Comparison of ENCODE assay signal across 1 cellular context in the genomic region with DNA sequence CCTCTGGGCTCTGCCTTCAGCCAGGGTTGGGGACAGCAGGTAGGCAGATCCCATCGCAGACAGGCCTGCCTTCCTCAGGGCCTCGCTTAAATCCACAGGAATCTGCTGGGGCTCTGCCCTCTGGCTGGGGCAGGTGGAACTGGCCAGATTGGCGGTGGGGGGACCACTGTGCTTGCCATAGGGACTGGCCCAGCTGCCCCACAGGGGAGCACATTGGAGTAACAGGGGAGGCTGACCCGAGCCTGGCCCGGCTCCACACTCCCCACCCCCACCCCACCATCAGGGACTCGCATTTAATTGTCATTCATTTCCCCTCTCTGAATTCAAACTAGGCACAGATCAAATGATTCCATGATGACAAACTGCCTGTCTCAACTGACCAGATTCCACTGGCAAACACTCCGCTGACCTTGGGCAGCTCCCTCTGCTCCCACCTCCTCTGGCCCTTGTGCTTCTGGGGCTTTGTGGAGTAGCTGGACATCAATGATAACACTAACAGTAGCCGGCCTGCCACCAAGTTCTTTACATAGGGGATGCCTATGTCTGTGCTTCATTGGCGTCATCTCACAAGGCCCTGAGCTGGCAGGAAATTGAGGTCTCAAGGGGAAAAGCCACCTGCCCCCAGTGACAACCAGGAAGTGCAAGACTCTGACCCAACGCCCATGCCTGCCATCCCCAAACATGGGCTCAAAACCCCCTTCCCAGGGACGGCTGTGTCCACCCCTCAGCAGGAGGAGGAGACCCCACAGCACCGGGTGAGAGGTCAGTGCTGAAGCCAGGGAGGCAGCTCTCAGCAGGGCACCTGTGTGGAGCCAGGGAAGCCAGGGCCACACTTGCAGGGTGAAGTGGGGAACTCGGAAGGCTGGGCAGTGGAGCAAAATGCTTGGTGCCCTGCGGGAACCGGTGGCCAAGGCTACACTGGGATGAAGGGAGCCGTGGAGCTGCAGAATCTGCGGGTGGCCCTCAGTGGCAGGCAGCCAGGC.
TF ChIP-seq lines count a peak whose summit lies in the region.

No MANE protein-coding gene starts in this region.

TF ChIP-seq in GM12878, 131 proteins besides CTCF, POLR2A, EP300 and RAD21 (continued from another document):
- TF ChIP-seq, protein P1, sequence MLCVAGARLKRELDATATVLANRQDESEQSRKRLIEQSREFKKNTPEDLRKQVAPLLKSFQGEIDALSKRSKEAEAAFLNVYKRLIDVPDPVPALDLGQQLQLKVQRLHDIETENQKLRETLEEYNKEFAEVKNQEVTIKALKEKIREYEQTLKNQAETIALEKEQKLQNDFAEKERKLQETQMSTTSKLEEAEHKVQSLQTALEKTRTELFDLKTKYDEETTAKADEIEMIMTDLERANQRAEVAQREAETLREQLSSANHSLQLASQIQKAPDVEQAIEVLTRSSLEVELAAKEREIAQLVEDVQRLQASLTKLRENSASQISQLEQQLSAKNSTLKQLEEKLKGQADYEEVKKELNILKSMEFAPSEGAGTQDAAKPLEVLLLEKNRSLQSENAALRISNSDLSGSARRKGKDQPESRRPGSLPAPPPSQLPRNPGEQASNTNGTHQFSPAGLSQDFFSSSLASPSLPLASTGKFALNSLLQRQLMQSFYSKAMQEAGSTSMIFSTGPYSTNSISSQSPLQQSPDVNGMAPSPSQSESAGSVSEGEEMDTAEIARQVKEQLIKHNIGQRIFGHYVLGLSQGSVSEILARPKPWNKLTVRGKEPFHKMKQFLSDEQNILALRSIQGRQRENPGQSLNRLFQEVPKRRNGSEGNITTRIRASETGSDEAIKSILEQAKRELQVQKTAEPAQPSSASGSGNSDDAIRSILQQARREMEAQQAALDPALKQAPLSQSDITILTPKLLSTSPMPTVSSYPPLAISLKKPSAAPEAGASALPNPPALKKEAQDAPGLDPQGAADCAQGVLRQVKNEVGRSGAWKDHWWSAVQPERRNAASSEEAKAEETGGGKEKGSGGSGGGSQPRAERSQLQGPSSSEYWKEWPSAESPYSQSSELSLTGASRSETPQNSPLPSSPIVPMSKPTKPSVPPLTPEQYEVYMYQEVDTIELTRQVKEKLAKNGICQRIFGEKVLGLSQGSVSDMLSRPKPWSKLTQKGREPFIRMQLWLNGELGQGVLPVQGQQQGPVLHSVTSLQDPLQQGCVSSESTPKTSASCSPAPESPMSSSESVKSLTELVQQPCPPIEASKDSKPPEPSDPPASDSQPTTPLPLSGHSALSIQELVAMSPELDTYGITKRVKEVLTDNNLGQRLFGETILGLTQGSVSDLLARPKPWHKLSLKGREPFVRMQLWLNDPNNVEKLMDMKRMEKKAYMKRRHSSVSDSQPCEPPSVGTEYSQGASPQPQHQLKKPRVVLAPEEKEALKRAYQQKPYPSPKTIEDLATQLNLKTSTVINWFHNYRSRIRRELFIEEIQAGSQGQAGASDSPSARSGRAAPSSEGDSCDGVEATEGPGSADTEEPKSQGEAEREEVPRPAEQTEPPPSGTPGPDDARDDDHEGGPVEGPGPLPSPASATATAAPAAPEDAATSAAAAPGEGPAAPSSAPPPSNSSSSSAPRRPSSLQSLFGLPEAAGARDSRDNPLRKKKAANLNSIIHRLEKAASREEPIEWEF (IDR thresholded peaks at IDR 0.05; ENCODE audit: insufficient replicate concordance, low read depth, low read length) = peak; percentile 44
- 0 out of 2 replicates have a peak, but pooled peaks have one; percentile 19 for TF ChIP-seq BCL11A (IDR thresholded peaks at IDR 0.05; ENCODE audit: low read depth, low read length)
- no peak for TF ChIP-seq LARP7 (IDR thresholded peaks at IDR 0.05)
- TF ChIP-seq CHD2 (IDR thresholded peaks at IDR 0.05; ENCODE audit: borderline replicate concordance, low read depth, low read length) = peak; percentile 18; the same call in 1 of the 2 replicates
- no peak for TF ChIP-seq KDM1A (IDR thresholded peaks at IDR 0.05; ENCODE audit: borderline replicate concordance)
- TF ChIP-seq, protein P2, sequence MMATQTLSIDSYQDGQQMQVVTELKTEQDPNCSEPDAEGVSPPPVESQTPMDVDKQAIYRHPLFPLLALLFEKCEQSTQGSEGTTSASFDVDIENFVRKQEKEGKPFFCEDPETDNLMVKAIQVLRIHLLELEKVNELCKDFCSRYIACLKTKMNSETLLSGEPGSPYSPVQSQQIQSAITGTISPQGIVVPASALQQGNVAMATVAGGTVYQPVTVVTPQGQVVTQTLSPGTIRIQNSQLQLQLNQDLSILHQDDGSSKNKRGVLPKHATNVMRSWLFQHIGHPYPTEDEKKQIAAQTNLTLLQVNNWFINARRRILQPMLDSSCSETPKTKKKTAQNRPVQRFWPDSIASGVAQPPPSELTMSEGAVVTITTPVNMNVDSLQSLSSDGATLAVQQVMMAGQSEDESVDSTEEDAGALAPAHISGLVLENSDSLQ (IDR thresholded peaks at IDR 0.05) = peak; percentile 6; the same call in 1 of the 2 replicates
- TF ChIP-seq, protein P3, sequence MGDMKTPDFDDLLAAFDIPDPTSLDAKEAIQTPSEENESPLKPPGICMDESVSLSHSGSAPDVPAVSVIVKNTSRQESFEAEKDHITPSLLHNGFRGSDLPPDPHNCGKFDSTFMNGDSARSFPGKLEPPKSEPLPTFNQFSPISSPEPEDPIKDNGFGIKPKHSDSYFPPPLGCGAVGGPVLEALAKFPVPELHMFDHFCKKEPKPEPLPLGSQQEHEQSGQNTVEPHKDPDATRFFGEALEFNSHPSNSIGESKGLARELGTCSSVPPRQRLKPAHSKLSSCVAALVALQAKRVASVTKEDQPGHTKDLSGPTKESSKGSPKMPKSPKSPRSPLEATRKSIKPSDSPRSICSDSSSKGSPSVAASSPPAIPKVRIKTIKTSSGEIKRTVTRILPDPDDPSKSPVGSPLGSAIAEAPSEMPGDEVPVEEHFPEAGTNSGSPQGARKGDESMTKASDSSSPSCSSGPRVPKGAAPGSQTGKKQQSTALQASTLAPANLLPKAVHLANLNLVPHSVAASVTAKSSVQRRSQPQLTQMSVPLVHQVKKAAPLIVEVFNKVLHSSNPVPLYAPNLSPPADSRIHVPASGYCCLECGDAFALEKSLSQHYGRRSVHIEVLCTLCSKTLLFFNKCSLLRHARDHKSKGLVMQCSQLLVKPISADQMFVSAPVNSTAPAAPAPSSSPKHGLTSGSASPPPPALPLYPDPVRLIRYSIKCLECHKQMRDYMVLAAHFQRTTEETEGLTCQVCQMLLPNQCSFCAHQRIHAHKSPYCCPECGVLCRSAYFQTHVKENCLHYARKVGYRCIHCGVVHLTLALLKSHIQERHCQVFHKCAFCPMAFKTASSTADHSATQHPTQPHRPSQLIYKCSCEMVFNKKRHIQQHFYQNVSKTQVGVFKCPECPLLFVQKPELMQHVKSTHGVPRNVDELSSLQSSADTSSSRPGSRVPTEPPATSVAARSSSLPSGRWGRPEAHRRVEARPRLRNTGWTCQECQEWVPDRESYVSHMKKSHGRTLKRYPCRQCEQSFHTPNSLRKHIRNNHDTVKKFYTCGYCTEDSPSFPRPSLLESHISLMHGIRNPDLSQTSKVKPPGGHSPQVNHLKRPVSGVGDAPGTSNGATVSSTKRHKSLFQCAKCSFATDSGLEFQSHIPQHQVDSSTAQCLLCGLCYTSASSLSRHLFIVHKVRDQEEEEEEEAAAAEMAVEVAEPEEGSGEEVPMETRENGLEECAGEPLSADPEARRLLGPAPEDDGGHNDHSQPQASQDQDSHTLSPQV (IDR thresholded peaks at IDR 0.05) = 0 out of 2 replicates have a peak, but pooled peaks have one; percentile 59
- no peak; the same call in 1 of the 2 replicates for TF ChIP-seq NR2C1 (IDR thresholded peaks at IDR 0.05)
- TF ChIP-seq, protein P4, sequence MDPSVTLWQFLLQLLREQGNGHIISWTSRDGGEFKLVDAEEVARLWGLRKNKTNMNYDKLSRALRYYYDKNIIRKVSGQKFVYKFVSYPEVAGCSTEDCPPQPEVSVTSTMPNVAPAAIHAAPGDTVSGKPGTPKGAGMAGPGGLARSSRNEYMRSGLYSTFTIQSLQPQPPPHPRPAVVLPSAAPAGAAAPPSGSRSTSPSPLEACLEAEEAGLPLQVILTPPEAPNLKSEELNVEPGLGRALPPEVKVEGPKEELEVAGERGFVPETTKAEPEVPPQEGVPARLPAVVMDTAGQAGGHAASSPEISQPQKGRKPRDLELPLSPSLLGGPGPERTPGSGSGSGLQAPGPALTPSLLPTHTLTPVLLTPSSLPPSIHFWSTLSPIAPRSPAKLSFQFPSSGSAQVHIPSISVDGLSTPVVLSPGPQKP (IDR thresholded peaks at IDR 0.05; ENCODE audit: low read depth, low read length) = no peak
- no peak for TF ChIP-seq STAT1 (conservative IDR thresholded peaks at IDR 0.05)
- peak; percentile 72 for TF ChIP-seq MXI1 (IDR thresholded peaks at IDR 0.05; ENCODE audit: low read depth, low read length)
- TF ChIP-seq HDAC2 (IDR thresholded peaks at IDR 0.05) = no peak
- TF ChIP-seq CREB1 (IDR thresholded peaks at IDR 0.05; ENCODE audit: low read depth) = peak; percentile 86
- 0 out of 4 replicates have a peak, but pooled peaks of 1 of the 2 experiments have one; percentile 59 for TF ChIP-seq ETV6 (conservative IDR thresholded peaks at IDR 0.05 in 1 of 2, IDR thresholded peaks at IDR 0.05 in 1 of 2; ENCODE audit: borderline replicate concordance in 1 of 2, low read depth in 1 of 2)
- TF ChIP-seq MTA3 (IDR thresholded peaks at IDR 0.05; ENCODE audit: borderline replicate concordance, low read length) = no peak
- TF ChIP-seq TAF1 (IDR thresholded peaks at IDR 0.05; ENCODE audit: borderline replicate concordance, low read depth, low read length) = 0 out of 2 replicates have a peak, but pooled peaks have one; percentile 38
- TF ChIP-seq GATAD2B (conservative IDR thresholded peaks at IDR 0.05; ENCODE audit: low read depth) = peak; percentile 76
- no peak for TF ChIP-seq SMARCA5 (IDR thresholded peaks at IDR 0.05)
- no peak for TF ChIP-seq RAD51 (IDR thresholded peaks at IDR 0.05)
- TF ChIP-seq, protein P5, sequence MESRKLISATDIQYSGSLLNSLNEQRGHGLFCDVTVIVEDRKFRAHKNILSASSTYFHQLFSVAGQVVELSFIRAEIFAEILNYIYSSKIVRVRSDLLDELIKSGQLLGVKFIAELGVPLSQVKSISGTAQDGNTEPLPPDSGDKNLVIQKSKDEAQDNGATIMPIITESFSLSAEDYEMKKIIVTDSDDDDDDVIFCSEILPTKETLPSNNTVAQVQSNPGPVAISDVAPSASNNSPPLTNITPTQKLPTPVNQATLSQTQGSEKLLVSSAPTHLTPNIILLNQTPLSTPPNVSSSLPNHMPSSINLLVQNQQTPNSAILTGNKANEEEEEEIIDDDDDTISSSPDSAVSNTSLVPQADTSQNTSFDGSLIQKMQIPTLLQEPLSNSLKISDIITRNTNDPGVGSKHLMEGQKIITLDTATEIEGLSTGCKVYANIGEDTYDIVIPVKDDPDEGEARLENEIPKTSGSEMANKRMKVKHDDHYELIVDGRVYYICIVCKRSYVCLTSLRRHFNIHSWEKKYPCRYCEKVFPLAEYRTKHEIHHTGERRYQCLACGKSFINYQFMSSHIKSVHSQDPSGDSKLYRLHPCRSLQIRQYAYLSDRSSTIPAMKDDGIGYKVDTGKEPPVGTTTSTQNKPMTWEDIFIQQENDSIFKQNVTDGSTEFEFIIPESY (IDR thresholded peaks at IDR 0.05) = no peak
- no peak for TF ChIP-seq CBX3 (IDR thresholded peaks at IDR 0.05; ENCODE audit: borderline replicate concordance, low read depth)
- peak in 1 of 2 experiments; percentile 4; a peak in 1 of 3 replicates for TF ChIP-seq EGR1 (IDR thresholded peaks at IDR 0.05; ENCODE audit: borderline replicate concordance in 1 of 2, low read depth in 2 of 2, low read length in 2 of 2)
- TF ChIP-seq SUZ12 (IDR thresholded peaks at IDR 0.05; ENCODE audit: unreplicated experiment) = no peak
- TF ChIP-seq, protein P6, sequence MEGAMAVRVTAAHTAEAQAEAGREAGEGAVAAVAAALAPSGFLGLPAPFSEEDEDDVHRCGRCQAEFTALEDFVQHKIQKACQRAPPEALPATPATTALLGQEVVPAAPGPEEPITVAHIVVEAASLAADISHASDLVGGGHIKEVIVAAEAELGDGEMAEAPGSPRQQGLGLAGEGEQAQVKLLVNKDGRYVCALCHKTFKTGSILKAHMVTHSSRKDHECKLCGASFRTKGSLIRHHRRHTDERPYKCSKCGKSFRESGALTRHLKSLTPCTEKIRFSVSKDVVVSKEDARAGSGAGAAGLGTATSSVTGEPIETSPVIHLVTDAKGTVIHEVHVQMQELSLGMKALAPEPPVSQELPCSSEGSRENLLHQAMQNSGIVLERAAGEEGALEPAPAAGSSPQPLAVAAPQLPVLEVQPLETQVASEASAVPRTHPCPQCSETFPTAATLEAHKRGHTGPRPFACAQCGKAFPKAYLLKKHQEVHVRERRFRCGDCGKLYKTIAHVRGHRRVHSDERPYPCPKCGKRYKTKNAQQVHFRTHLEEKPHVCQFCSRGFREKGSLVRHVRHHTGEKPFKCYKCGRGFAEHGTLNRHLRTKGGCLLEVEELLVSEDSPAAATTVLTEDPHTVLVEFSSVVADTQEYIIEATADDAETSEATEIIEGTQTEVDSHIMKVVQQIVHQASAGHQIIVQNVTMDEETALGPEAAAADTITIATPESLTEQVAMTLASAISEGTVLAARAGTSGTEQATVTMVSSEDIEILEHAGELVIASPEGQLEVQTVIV (IDR thresholded peaks at IDR 0.05; ENCODE audit: borderline replicate concordance, partially characterized antibody) = peak; percentile 72
- TF ChIP-seq CREM (IDR thresholded peaks at IDR 0.05; ENCODE audit: low read depth) = peak; percentile 72
- no peak for TF ChIP-seq ASH2L (IDR thresholded peaks at IDR 0.05; ENCODE audit: borderline replicate concordance, low read depth)
- TF ChIP-seq JUND (IDR thresholded peaks at IDR 0.05; ENCODE audit: low read depth, low read length) = no peak
- TF ChIP-seq SPI1 (IDR thresholded peaks at IDR 0.05; ENCODE audit: borderline replicate concordance, insufficient read depth, low read depth, low read length) = 0 out of 2 replicates have a peak, but pooled peaks have one; percentile 45
- no peak for TF ChIP-seq HDGF (IDR thresholded peaks at IDR 0.05)
- TF ChIP-seq BACH1 (IDR thresholded peaks at IDR 0.05; ENCODE audit: borderline replicate concordance) = 0 out of 2 replicates have a peak, but pooled peaks have one; percentile 21
- TF ChIP-seq, protein P7, sequence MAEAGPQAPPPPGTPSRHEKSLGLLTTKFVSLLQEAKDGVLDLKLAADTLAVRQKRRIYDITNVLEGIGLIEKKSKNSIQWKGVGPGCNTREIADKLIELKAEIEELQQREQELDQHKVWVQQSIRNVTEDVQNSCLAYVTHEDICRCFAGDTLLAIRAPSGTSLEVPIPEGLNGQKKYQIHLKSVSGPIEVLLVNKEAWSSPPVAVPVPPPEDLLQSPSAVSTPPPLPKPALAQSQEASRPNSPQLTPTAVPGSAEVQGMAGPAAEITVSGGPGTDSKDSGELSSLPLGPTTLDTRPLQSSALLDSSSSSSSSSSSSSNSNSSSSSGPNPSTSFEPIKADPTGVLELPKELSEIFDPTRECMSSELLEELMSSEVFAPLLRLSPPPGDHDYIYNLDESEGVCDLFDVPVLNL (IDR thresholded peaks at IDR 0.05; ENCODE audit: low read depth, low read length) = no peak
- TF ChIP-seq SP1 (IDR thresholded peaks at IDR 0.05; ENCODE audit: low read depth, low read length) = no peak
- TF ChIP-seq, protein P8, sequence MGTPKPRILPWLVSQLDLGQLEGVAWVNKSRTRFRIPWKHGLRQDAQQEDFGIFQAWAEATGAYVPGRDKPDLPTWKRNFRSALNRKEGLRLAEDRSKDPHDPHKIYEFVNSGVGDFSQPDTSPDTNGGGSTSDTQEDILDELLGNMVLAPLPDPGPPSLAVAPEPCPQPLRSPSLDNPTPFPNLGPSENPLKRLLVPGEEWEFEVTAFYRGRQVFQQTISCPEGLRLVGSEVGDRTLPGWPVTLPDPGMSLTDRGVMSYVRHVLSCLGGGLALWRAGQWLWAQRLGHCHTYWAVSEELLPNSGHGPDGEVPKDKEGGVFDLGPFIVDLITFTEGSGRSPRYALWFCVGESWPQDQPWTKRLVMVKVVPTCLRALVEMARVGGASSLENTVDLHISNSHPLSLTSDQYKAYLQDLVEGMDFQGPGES (IDR thresholded peaks at IDR 0.05) = no peak
- TF ChIP-seq CBX5 (IDR thresholded peaks at IDR 0.05; ENCODE audit: low read depth) = no peak
